In the genomic region with DNA sequence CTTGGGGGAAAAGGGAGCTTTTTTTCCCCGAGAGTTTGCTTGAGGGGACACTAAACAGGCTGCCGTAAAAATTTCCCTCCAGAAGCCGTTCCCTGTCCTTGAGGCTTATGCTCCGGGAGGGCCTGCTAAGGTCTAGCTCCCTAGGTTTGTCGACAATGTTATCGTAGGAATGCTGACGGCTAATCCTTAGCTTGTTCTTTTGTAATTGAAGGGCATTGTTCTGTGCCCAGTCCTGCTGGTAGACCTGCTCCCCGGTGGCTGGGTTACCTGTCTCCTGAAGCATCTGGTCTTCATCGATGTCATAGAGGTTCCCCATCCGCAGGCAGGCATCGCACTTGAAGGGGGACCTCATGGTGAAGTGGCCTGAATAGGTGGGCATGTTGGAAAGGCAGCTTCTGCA, we compare ENCODE assay signal across 29 cellular contexts.
"Had no signal": no experiment of that assay in that cellular context is flagged by ENCODE, and none has a peak within 500 bp of the region (broad histone marks: within the 10 kb centered on the region; RNA-seq: fewer than 3 reads in every experiment).

No MANE protein-coding gene starts in this region.

- H3K36me3 ChIP-seq: adrenal gland, brain microvascular endothelial cell, breast epithelium had no signal

- H3K4me3 ChIP-seq: adrenal gland, body of pancreas, breast epithelium had no signal

- H3K4me1 ChIP-seq: adrenal gland, body of pancreas, breast epithelium had no signal

- H3K27ac ChIP-seq: adrenal gland, body of pancreas, brain microvascular endothelial cell, breast epithelium, VCaP had no signal

- H3K27me3 ChIP-seq: adrenal gland, body of pancreas, brain microvascular endothelial cell, breast epithelium had no signal

- DNase-seq: activated B cell treated with CpG ODN at 0.5 μM for 24 hours; activated CD4-positive, alpha-beta memory T cell treated with anti-CD3 and anti-CD28 coated beads for 36 hours; activated CD4-positive, alpha-beta T cell treated with anti-CD3 and anti-CD28 coated beads for 4 hours; activated CD4-positive, alpha-beta T cell treated with anti-CD3 and anti-CD28 coated beads, Interleukin-2, amount 10 ng/mL, durations not matched to agents 24 days and 14 days; activated CD4-positive, alpha-beta T cell treated with anti-CD3 and anti-CD28 coated beads, Interleukin-2, amount 50 U/mL, for 1 hour; activated CD4-positive, alpha-beta T cell treated with anti-CD3 and anti-CD28 coated beads, Interleukin-2, amount 50 U/mL, for 4 hours; activated CD4-positive, CD25-positive, alpha-beta regulatory T cell treated with anti-CD3 and anti-CD28 coated beads, Interleukin-2, amount 50 U/mL, for 72 hours; activated CD8-positive, alpha-beta memory T cell treated with anti-CD3 and anti-CD28 coated beads, Interleukin-2, amount 50 U/mL, for 4 hours; activated CD8-positive, alpha-beta T cell treated with anti-CD3 and anti-CD28 coated beads for 36 hours; activated effector memory CD4-positive, alpha-beta T cell treated with anti-CD3 and anti-CD28 coated beads, Interleukin-2, amount 50 U/mL, for 16 hours; activated gamma-delta T cell treated with Interleukin-2 at 50 U/mL for 16 hours; activated naive CD4-positive, alpha-beta T cell; activated naive CD4-positive, alpha-beta T cell treated with anti-CD3 and anti-CD28 coated beads for 36 hours; activated naive CD4-positive, alpha-beta T cell treated with anti-CD3 and anti-CD28 coated beads, Interleukin-2, amount 50 U/mL, for 16 hours; activated naive CD8-positive, alpha-beta T cell treated with anti-CD3 and anti-CD28 coated beads for 36 hours; activated T-cell treated with anti-CD3 and anti-CD28 coated beads for 4 hours; activated T-cell treated with anti-CD3 and anti-CD28 coated beads, Interleukin-2, amount 50 U/mL, for 1 hour; activated T-cell treated with anti-CD3 and anti-CD28 coated beads, Interleukin-2, amount 50 U/mL, for 4 hours; activated T-cell treated with anti-CD3 and anti-CD28 coated beads, Interleukin-2, amount 50 U/mL, for 72 hours; adrenal gland; amniotic stem cell; aorta; body of pancreas; brain microvascular endothelial cell; central memory CD4-positive, alpha-beta T cell; T-helper 2 cell; T-helper 9 cell had no signal
